13 cellular contexts compared by ENCODE assay signal in genomic region chr5:83364322-83365299, GRCh38.
A peak's percentile ranks its signal among the peaks of the same experiment; 100 is the strongest.
DNase-seq lines count a peak whose midpoint lies in the region; ATAC-seq and TF ChIP-seq lines count a peak whose summit lies in the region.
"Had no signal": no experiment of that assay in that cellular context is flagged by ENCODE, and none has a peak within 500 bp of the region (broad histone marks: within the 10 kb centered on the region; RNA-seq: fewer than 3 reads in every experiment).

No MANE protein-coding gene starts in this region.

- ATAC-seq in GM19452 (IDR thresholded peaks at IDR 0.05; ENCODE audit: unreplicated experiment) (peak; percentile 35), HG02884 (IDR thresholded peaks at IDR 0.05; ENCODE audit: unreplicated experiment) (peak; percentile 76)
- no peak for ATAC-seq in CD8-positive, alpha-beta T cell
- ATAC-seq: activated CD8-positive, alpha-beta T cell treated with anti-CD3 and anti-CD28 coated beads for 36 hours; T-cell had no signal

- H3K36me3 Mint-ChIP-seq in CD8-positive, alpha-beta T cell: no peaks in the 10 kb centered on the region
- H3K36me3 Mint-ChIP-seq: T-cell had no signal

- no peaks in the 10 kb centered on the region for H3K36me3 ChIP-seq in CD8-positive, alpha-beta T cell (ENCODE audit: insufficient read depth, low read length)
- H3K36me3 ChIP-seq: thoracic aorta had no signal

- CTCF ChIA-PET in CD8-positive, alpha-beta T cell (lab: Charles Lee): no interaction called here

- no peaks in the 10 kb centered on the region for H3K27me3 ChIP-seq in CD8-positive, alpha-beta T cell (ENCODE audit: insufficient read depth, low read length)

- no peak overlapping the region for H3K27ac Mint-ChIP-seq in CD8-positive, alpha-beta T cell
- H3K27ac Mint-ChIP-seq: activated CD8-positive, alpha-beta T cell treated with anti-CD3 and anti-CD28 coated beads for 36 hours; T-cell had no signal

- peak; percentile 82 for DNase-seq in GM12865 (ENCODE audit: low read depth)
- peak; percentile 15 for DNase-seq in NB4 (ENCODE audit: low read depth)
- DNase-seq in activated gamma-delta T cell (lab: John Stamatoyannopoulos, UW): no peak
- DNase-seq in CD8-positive, alpha-beta T cell: no peak
- no peak for DNase-seq in NCI-H1105 (lab: John Stamatoyannopoulos, UW)
- DNase-seq in ureter (ENCODE audit: low spot score): no peak
- DNase-seq: activated CD8-positive, alpha-beta T cell treated with anti-CD3 and anti-CD28 coated beads for 36 hours; H7; hypothalamus; T-cell had no signal

- no peak for TF ChIP-seq POLR2A in NB4 (IDR thresholded peaks at IDR 0.05; ENCODE audit: extremely low read depth, insufficient read length)

- H3K4me3 ChIP-seq in GM12865 (ENCODE audit: low read depth, low read length) (peak overlapping the region; percentile 19), NB4 (ENCODE audit: low read depth, low read length) (no peak overlapping the region)
- no peak overlapping the region for H3K4me3 ChIP-seq in CD8-positive, alpha-beta T cell (ENCODE audit: low read depth, low read length)
- H3K4me3 ChIP-seq: thoracic aorta had no signal

- H3K9me3 Mint-ChIP-seq in CD8-positive, alpha-beta T cell: peaks cover 6% of the 10 kb centered on the region

- H3K4me1 Mint-ChIP-seq in CD8-positive, alpha-beta T cell (ENCODE audit: low read depth): no peaks in the 10 kb centered on the region
- H3K4me1 Mint-ChIP-seq: T-cell had no signal

- H3K4me3 Mint-ChIP-seq in CD8-positive, alpha-beta T cell: no peak overlapping the region
- H3K4me3 Mint-ChIP-seq: activated CD8-positive, alpha-beta T cell treated with anti-CD3 and anti-CD28 coated beads for 36 hours; T-cell had no signal

- H3K27ac ChIP-seq in CD8-positive, alpha-beta T cell (ENCODE audit: low read depth, low read length): no peak overlapping the region
- H3K27ac ChIP-seq: thoracic aorta had no signal

- H3K4me1 ChIP-seq in CD8-positive, alpha-beta T cell (ENCODE audit: insufficient read depth, low read length): no peaks in the 10 kb centered on the region

- H3K27me3 Mint-ChIP-seq in CD8-positive, alpha-beta T cell (ENCODE audit: low read depth): no peaks in the 10 kb centered on the region
- H3K27me3 Mint-ChIP-seq: T-cell had no signal

- no peak for TF ChIP-seq CTCF in GM12865 (IDR thresholded peaks at IDR 0.05; ENCODE audit: insufficient read depth, low read depth, low read length, missing control alignments)
- TF ChIP-seq CTCF in NB4 (IDR thresholded peaks at IDR 0.05; ENCODE audit: low read depth, low read length): no peak
- TF ChIP-seq CTCF in CD8-positive, alpha-beta T cell (IDR thresholded peaks at IDR 0.05): no peak

- H3K9me3 ChIP-seq in CD8-positive, alpha-beta T cell (ENCODE audit: low read length): no peaks in the 10 kb centered on the region
- H3K9me3 ChIP-seq: thoracic aorta had no signal

- intact Hi-C loops in CD8-positive, alpha-beta T cell (cut with DNase I, micrococcal nuclease): no loop called here

- POLR2A ChIA-PET in CD8-positive, alpha-beta T cell (lab: Charles Lee): no interaction called here

Comparison
In these comparisons a context has a peak if more than half of its experiments do, and no peak if none do; other contexts are left out.
1. DNase-seq: peak in GM12865 (single experiment) and NB4 (single experiment); none in activated gamma-delta T cell (single experiment), CD8-positive, alpha-beta T cell (0 of 7), NCI-H1105 (single experiment) and ureter (single experiment).